Comparison of ENCODE assay signal across 8 cellular contexts in the genomic region with DNA sequence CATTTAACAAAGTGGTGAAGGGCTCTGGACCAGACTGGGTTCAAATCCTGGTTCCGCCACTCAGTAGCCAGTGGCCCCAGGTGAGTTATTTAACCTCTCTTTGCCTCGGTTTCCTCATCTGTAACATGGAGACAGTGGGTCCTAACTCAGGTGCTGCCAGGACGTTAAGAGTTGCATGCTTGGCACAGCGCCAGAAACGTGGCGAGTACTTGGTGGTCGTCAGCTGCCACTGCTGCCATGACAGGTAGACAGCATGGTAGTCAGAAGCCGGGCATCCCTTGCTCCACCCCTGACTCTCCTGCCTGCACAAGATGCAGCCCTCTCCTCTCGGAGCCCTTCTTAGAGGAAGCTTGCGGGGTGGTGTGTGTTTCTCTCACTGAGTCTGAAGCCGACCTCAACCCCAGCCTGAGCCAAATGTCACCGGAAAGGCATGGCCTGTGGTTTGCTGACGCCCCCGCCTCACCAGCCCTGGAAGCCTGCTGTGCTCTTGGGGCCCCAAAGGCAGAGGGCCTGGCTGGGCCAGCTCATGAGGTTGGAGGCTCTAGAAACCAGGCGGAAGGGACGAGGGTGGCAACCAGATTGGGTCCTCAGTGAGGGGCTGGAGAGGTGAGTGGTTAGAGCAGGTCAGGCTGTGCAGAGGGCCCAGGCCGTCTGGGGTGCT.
DNase-seq lines count a peak whose midpoint lies in the region; ATAC-seq, FAIRE-seq and TF ChIP-seq lines count a peak whose summit lies in the region.

No MANE protein-coding gene starts in this region.

- H3K56ac ChIP-seq in H9 (ENCODE audit: insufficient read length, low read depth, low read length) = no peak overlapping the region

- no peak for TF ChIP-seq EP300 in sigmoid colon (IDR thresholded peaks at IDR 0.05)
- no peak for TF ChIP-seq EP300 in suprapubic skin (IDR thresholded peaks at IDR 0.05)

- H3K27ac Mint-ChIP-seq in T-helper 1 cell treated with Interleukin-12 subunit alpha and Interleukin-12 subunit beta and Interleukin-4 antibody, amounts not matched to agents 30 μg/mL and 1 μg/mL, for 36 hours = peak overlapping the region; percentile 43
- peak overlapping the region; percentile 76 for H3K27ac Mint-ChIP-seq in activated naive CD8-positive, alpha-beta T cell treated with anti-CD3 and anti-CD28 coated beads for 36 hours
- no peak overlapping the region for H3K27ac Mint-ChIP-seq in H9

- H3K14ac ChIP-seq in H9 (ENCODE audit: insufficient read depth, low read length) = no peak overlapping the region; the same call in 1 of the 2 replicates

- H3K4ac ChIP-seq in H9 (ENCODE audit: low read depth, low read length) = no peak overlapping the region

- no peak overlapping the region for H4K91ac ChIP-seq in H9 (ENCODE audit: insufficient read length, low read depth, low read length)

- peak overlapping the region in 1 of 2 donors; percentile 59 for H3K27ac ChIP-seq in small intestine (ENCODE audit: low read depth in 1 of 2, low read length in 1 of 2)
- H3K27ac ChIP-seq in sigmoid colon = peak overlapping the region in 1 of 4 donors; percentile 20
- no peak overlapping the region for H3K27ac ChIP-seq in suprapubic skin
- H3K27ac ChIP-seq in H9 (ENCODE audit: insufficient read length, low read depth, low read length) = no peak overlapping the region

- H3K79me1 ChIP-seq in H9 (ENCODE audit: insufficient read depth, low read depth, low read length, poor library complexity, severe bottlenecking) = no peaks in the 10 kb centered on the region

- no peak overlapping the region for H3K18ac ChIP-seq in H9 (ENCODE audit: insufficient read length, low read depth, low read length)

- H3K27me3 Mint-ChIP-seq in T-helper 1 cell treated with Interleukin-12 subunit alpha and Interleukin-12 subunit beta and Interleukin-4 antibody, amounts not matched to agents 30 μg/mL and 1 μg/mL, for 36 hours (ENCODE audit: low read depth) = peaks cover 40% of the 10 kb centered on the region
- H3K27me3 Mint-ChIP-seq in activated naive CD8-positive, alpha-beta T cell treated with anti-CD3 and anti-CD28 coated beads for 36 hours = no peaks in the 10 kb centered on the region
- peaks cover 12% of the 10 kb centered on the region for H3K27me3 Mint-ChIP-seq in H9 (ENCODE audit: low read depth)

- H2AFZ ChIP-seq in H9 (ENCODE audit: low read length) = no peak overlapping the region

- peaks cover 31% of the 10 kb centered on the region for H3K4me1 Mint-ChIP-seq in T-helper 1 cell treated with Interleukin-12 subunit alpha and Interleukin-12 subunit beta and Interleukin-4 antibody, amounts not matched to agents 30 μg/mL and 1 μg/mL, for 36 hours (ENCODE audit: low read depth)
- H3K4me1 Mint-ChIP-seq in activated naive CD8-positive, alpha-beta T cell treated with anti-CD3 and anti-CD28 coated beads for 36 hours = peaks cover 59% of the 10 kb centered on the region
- H3K4me1 Mint-ChIP-seq in H9 = peaks cover 9 to 29% of the 10 kb centered on the region in 2 experiments

- no peak overlapping the region for H2BK20ac ChIP-seq in H9 (ENCODE audit: low read depth, low read length, poor library complexity, severe bottlenecking)

- H3K79me2 ChIP-seq in H9 (ENCODE audit: insufficient read depth, low read length) = no peaks in the 10 kb centered on the region

- H3K9me3 ChIP-seq in small intestine (ENCODE audit: control insufficient read depth, low read depth) (no peaks in the 10 kb centered on the region), sigmoid colon (no peaks in the 10 kb centered on the region), suprapubic skin (no peaks in the 10 kb centered on the region), H9 (ENCODE audit: control insufficient read depth, low read depth, low read length) (no peaks in the 10 kb centered on the region)

- H2BK120ac ChIP-seq in H9 (ENCODE audit: low read depth, low read length, poor library complexity, severe bottlenecking) = no peak overlapping the region

- no peak overlapping the region for H3K4me2 ChIP-seq in H9 (ENCODE audit: insufficient read depth, insufficient read length, low read length)

- H3K9me3 Mint-ChIP-seq in T-helper 1 cell treated with Interleukin-12 subunit alpha and Interleukin-12 subunit beta and Interleukin-4 antibody, amounts not matched to agents 30 μg/mL and 1 μg/mL, for 36 hours = no peaks in the 10 kb centered on the region
- H3K9me3 Mint-ChIP-seq in activated naive CD8-positive, alpha-beta T cell treated with anti-CD3 and anti-CD28 coated beads for 36 hours = no peaks in the 10 kb centered on the region
- H3K9me3 Mint-ChIP-seq in H9 = no peaks in the 10 kb centered on the region

- H4K8ac ChIP-seq in H9 (replicated peaks; ENCODE audit: insufficient read length, low read depth, low read length) = no peak overlapping the region

- H4K5ac ChIP-seq in H9 (ENCODE audit: insufficient read length, low read depth, low read length) = no peak overlapping the region

- TF ChIP-seq POLR2A in sigmoid colon (IDR thresholded peaks at IDR 0.05) (no peak), suprapubic skin (IDR thresholded peaks at IDR 0.05) (no peak)

- no peak overlapping the region for H3T11ph ChIP-seq in H9 (ENCODE audit: low read length)

- no peak for FAIRE-seq in small intestine (lab: Jason Lieb, UNC)

- H3K23ac ChIP-seq in H9 (ENCODE audit: insufficient read length, low read depth, low read length) = no peak overlapping the region

- no peak overlapping the region for H2BK15ac ChIP-seq in H9 (ENCODE audit: low read depth, low read length)

- H3K9ac ChIP-seq in H9 (ENCODE audit: extremely low read depth, insufficient read length, low read length) = no peak overlapping the region

- H3K36me3 Mint-ChIP-seq in T-helper 1 cell treated with Interleukin-12 subunit alpha and Interleukin-12 subunit beta and Interleukin-4 antibody, amounts not matched to agents 30 μg/mL and 1 μg/mL, for 36 hours (ENCODE audit: low read depth) = no peaks in the 10 kb centered on the region
- no peaks in the 10 kb centered on the region for H3K36me3 Mint-ChIP-seq in activated naive CD8-positive, alpha-beta T cell treated with anti-CD3 and anti-CD28 coated beads for 36 hours
- no peaks in the 10 kb centered on the region for H3K36me3 Mint-ChIP-seq in H9 (ENCODE audit: insufficient read depth in 1 of 3, low read depth in 3 of 3)

- H4K20me1 ChIP-seq in H9 (ENCODE audit: control insufficient read depth, insufficient read depth, insufficient read length) = no peaks in the 10 kb centered on the region

- ATAC-seq in GM21825 (IDR thresholded peaks at IDR 0.05; ENCODE audit: unreplicated experiment) = peak; percentile 41
- ATAC-seq in HG03135 (IDR thresholded peaks at IDR 0.05; ENCODE audit: unreplicated experiment) = no peak

- H3K4me3 Mint-ChIP-seq in T-helper 1 cell treated with Interleukin-12 subunit alpha and Interleukin-12 subunit beta and Interleukin-4 antibody, amounts not matched to agents 30 μg/mL and 1 μg/mL, for 36 hours = peak overlapping the region; percentile 45
- peak overlapping the region; percentile 47 for H3K4me3 Mint-ChIP-seq in activated naive CD8-positive, alpha-beta T cell treated with anti-CD3 and anti-CD28 coated beads for 36 hours
- no peak overlapping the region for H3K4me3 Mint-ChIP-seq in H9

- H3K27me3 ChIP-seq in small intestine (ENCODE audit: control insufficient read depth in 2 of 2, insufficient read depth in 2 of 2, low read length in 2 of 2) (no peaks in the 10 kb centered on the region), sigmoid colon (no peaks in the 10 kb centered on the region), suprapubic skin (no peaks in the 10 kb centered on the region), H9 (ENCODE audit: insufficient read depth, low read length) (no peaks in the 10 kb centered on the region)

- H3K36me3 ChIP-seq in small intestine (ENCODE audit: control insufficient read depth in 2 of 2, insufficient read depth in 2 of 2, low read length in 2 of 2) (no peaks in the 10 kb centered on the region), sigmoid colon (no peaks in the 10 kb centered on the region), suprapubic skin (no peaks in the 10 kb centered on the region)

- no peak overlapping the region for H2BK12ac ChIP-seq in H9 (ENCODE audit: insufficient read length, low read depth, low read length)

- no peak overlapping the region for H2AK5ac ChIP-seq in H9 (ENCODE audit: insufficient read length, low read length)

- no peak overlapping the region for H2BK5ac ChIP-seq in H9 (ENCODE audit: insufficient read length, low read length)

- WGBS in small intestine, 3 donors = 44 to 53% (median 49%) methylated on average over 17 of the region's 17 CpGs
- 39 to 59% methylated on average over 17 of the region's 17 CpGs for WGBS in sigmoid colon, 2 donors
- WGBS in suprapubic skin = 34% methylated on average over 17 of the region's 17 CpGs
- WGBS in H9 (ENCODE audit: extremely low coverage, insufficient read length, low lambda C conversion rate) = no CpG with 5 or more reads among the region's 17 CpGs

- H3K4me1 ChIP-seq in small intestine (ENCODE audit: control insufficient read depth in 2 of 2, insufficient read depth in 1 of 2, low read depth in 1 of 2, low read length in 1 of 2) (peaks cover 0 to 2% of the 10 kb centered on the region in 2 donors), sigmoid colon (peaks cover 0 to 26% (median 18%) of the 10 kb centered on the region in 4 donors), suprapubic skin (peaks cover 13% of the 10 kb centered on the region), H9 (ENCODE audit: insufficient read depth, low read length) (peaks cover 4% of the 10 kb centered on the region; the same call in 1 of the 2 replicates)

- intact Hi-C loops in sigmoid colon (cut with DNase I) = no loop called here

- no peak overlapping the region for H3K4me3 ChIP-seq in small intestine (ENCODE audit: low read depth in 1 of 2, low read length in 2 of 2)
- no peak overlapping the region for H3K4me3 ChIP-seq in sigmoid colon
- H3K4me3 ChIP-seq in suprapubic skin = no peak overlapping the region

- DNase-seq in activated naive CD8-positive, alpha-beta T cell treated with anti-CD3 and anti-CD28 coated beads for 36 hours = peak; percentile 88
- peak; percentile 42 for DNase-seq in small intestine
- DNase-seq in sigmoid colon = no peak
- DNase-seq in suprapubic skin (ENCODE audit: low spot score in 2 of 2) = no peak
- DNase-seq in H9 = no peak

- H3K23me2 ChIP-seq in H9 (ENCODE audit: insufficient read length, low read depth, low read length, poor library complexity, severe bottlenecking) = no peaks in the 10 kb centered on the region

- TF ChIP-seq CTCF in sigmoid colon (IDR thresholded peaks at IDR 0.05) (no peak), suprapubic skin (IDR thresholded peaks at IDR 0.05) (no peak), H9 (conservative IDR thresholded peaks at IDR 0.05) (no peak)

Comparison
In these comparisons a context has a peak if more than half of its experiments do, and no peak if none do; other contexts are left out.
1. H3K27ac Mint-ChIP-seq: peak in T-helper 1 cell treated with Interleukin-12 subunit alpha and Interleukin-12 subunit beta and Interleukin-4 antibody, amounts not matched to agents 30 μg/mL and 1 μg/mL, for 36 hours (single experiment) and activated naive CD8-positive, alpha-beta T cell treated with anti-CD3 and anti-CD28 coated beads for 36 hours (single experiment); none in H9 (0 of 3).
2. H3K4me3 Mint-ChIP-seq: peak in T-helper 1 cell treated with Interleukin-12 subunit alpha and Interleukin-12 subunit beta and Interleukin-4 antibody, amounts not matched to agents 30 μg/mL and 1 μg/mL, for 36 hours (single experiment) and activated naive CD8-positive, alpha-beta T cell treated with anti-CD3 and anti-CD28 coated beads for 36 hours (single experiment); none in H9 (0 of 2).
3. DNase-seq: peak in activated naive CD8-positive, alpha-beta T cell treated with anti-CD3 and anti-CD28 coated beads for 36 hours (single experiment) and small intestine (single experiment); none in sigmoid colon (single experiment), suprapubic skin (0 of 2) and H9 (single experiment).